16 cellular contexts compared by ENCODE assay signal in genomic region chr2:3598912-3599854, GRCh38. TPM values are rescaled to one million over a fixed set of nuclear protein-coding genes. Genes with fewer than 3 reads are reported as not detected.
A peak's percentile ranks its signal among the peaks of the same experiment; 100 is the strongest.
DNase-seq lines count a peak whose midpoint lies in the region; ATAC-seq, FAIRE-seq and TF ChIP-seq lines count a peak whose summit lies in the region.
"Had no signal": no experiment of that assay in that cellular context is flagged by ENCODE, and none has a peak within 500 bp of the region (broad histone marks: within the 10 kb centered on the region; RNA-seq: fewer than 3 reads in every experiment).

No MANE protein-coding gene starts in this region.

- BruUV-seq in HepG2 (replicated peaks; lab: Mats Ljungman, UMichigan) = no TSS peak

- TF ChIP-seq EP300 in HepG2 (IDR thresholded peaks at IDR 0.05; ENCODE audit: low read depth in 2 of 2, low read length in 2 of 2) (no peak), HepG2 (CRISPR knock-in tag; IDR thresholded peaks at IDR 0.05; ENCODE audit: borderline replicate concordance) (no peak)

- H3K79me2 ChIP-seq in HepG2 (ENCODE audit: insufficient read depth, low read length) (no peaks in the 10 kb centered on the region), neural progenitor cell (ENCODE audit: low read depth) (no peaks in the 10 kb centered on the region)

- peaks cover 8 to 42% (median 22%) of the 10 kb centered on the region in 10 experiments; a peak in 18 of 20 replicates for H3K4me1 ChIP-seq in BLaER1 treated with 17β-estradiol and CSF1 and Interleukin-3, amounts not matched to agents 10 nM and 100 nM
- H3K4me1 ChIP-seq in HepG2 (ENCODE audit: insufficient read depth, low read length) = peaks cover 55% of the 10 kb centered on the region
- no peaks in the 10 kb centered on the region for H3K4me1 ChIP-seq in gastrocnemius medialis
- no peaks in the 10 kb centered on the region for H3K4me1 ChIP-seq in neural progenitor cell

- POLR2A ChIA-PET in HepG2 (lab: Yijun Ruan, JAX) = interaction anchor here (1.2 to 2.0 kb wide), 2 partner anchors 16 to 41 kb away, joined by 3 to 7 read pairs; partner anchors contain the start of gene RNASEH1

- intact Hi-C loops in HepG2 (cut with micrococcal nuclease; ENCODE audit: unreplicated experiment) = no loop called here
- intact Hi-C loops in gastrocnemius medialis (cut with DNase I; ENCODE audit: low total_unique reads) = loop anchor here (10.0 kb wide), 1 partner anchor 56 kb away; the partner anchor contains the start of gene ALLC

- H3K27ac ChIP-seq in BLaER1 treated with 17β-estradiol and CSF1 and Interleukin-3, amounts not matched to agents 10 nM and 100 nM = 0 out of 22 replicates have a peak overlapping the region, but pooled peaks of 1 of the 11 experiments have one; percentile 12
- H3K27ac ChIP-seq in HepG2 (ENCODE audit: extremely low read length, insufficient read depth, low read length) (no peak overlapping the region), gastrocnemius medialis (no peak overlapping the region), neural progenitor cell (no peak overlapping the region)

- TF ChIP-seq CTCF in HepG2 (CRISPR knock-in tag; IDR thresholded peaks at IDR 0.05) = no peak
- TF ChIP-seq CTCF in gastrocnemius medialis (IDR thresholded peaks at IDR 0.05 in 4 of 5, conservative IDR thresholded peaks at IDR 0.05 in 1 of 5) = no peak
- TF ChIP-seq CTCF in neural progenitor cell (IDR thresholded peaks at IDR 0.05) = no peak

- no peak overlapping the region for H3K9ac ChIP-seq in BLaER1 treated with 17β-estradiol and CSF1 and Interleukin-3, amounts not matched to agents 10 nM and 100 nM
- H3K9ac ChIP-seq in HepG2 (ENCODE audit: insufficient read depth, low read depth, low read length) (no peak overlapping the region), neural progenitor cell (no peak overlapping the region)

- peaks cover 12% of the 10 kb centered on the region for H3K27me3 Mint-ChIP-seq in neural progenitor cell (ENCODE audit: insufficient read depth, low read depth)

- H3K4me1 Mint-ChIP-seq in neural progenitor cell = peaks cover 26% of the 10 kb centered on the region

- no peak for ATAC-seq in HepG2
- no peak for ATAC-seq in gastrocnemius medialis

- no peak overlapping the region; a peak in 1 of 20 replicates for H3K4me3 ChIP-seq in BLaER1 treated with 17β-estradiol and CSF1 and Interleukin-3, amounts not matched to agents 10 nM and 100 nM
- H3K4me3 ChIP-seq in HepG2 (replicated peaks in 1 of 3; ENCODE audit: insufficient read depth in 1 of 3, low read depth in 2 of 3, low read length in 3 of 3) = 0 out of 6 replicates have a peak overlapping the region, but pooled peaks of 1 of the 3 experiments have one; percentile 53
- H3K4me3 ChIP-seq in gastrocnemius medialis = no peak overlapping the region
- no peak overlapping the region for H3K4me3 ChIP-seq in neural progenitor cell

- no peaks in the 10 kb centered on the region for H3K36me3 Mint-ChIP-seq in neural progenitor cell
- H3K36me3 Mint-ChIP-seq: CD14-positive monocyte had no signal

- no peak overlapping the region for H3K27ac Mint-ChIP-seq in neural progenitor cell
- H3K27ac Mint-ChIP-seq: CD14-positive monocyte had no signal

- CTCF ChIA-PET in HepG2 (lab: Yijun Ruan, JAX; ENCODE audit: low intra/inter-chr PET ratio, low total read pairs) = no interaction called here

- no peak for TF ChIP-seq POLR2A in HepG2 (IDR thresholded peaks at IDR 0.05; ENCODE audit: insufficient read depth in 1 of 2, low read depth in 2 of 2, low read length in 2 of 2)
- TF ChIP-seq POLR2A in gastrocnemius medialis (IDR thresholded peaks at IDR 0.05) = no peak

- FAIRE-seq in HepG2 (lab: Jason Lieb, UNC) = peak; percentile 42
- FAIRE-seq: H54, RCC 7860 had no signal

- in situ Hi-C loops in KBM-7 (cut with MboI; ENCODE audit: low pct_unique_long_range_greater_than_20kb, low sequenced_read_pairs) (no loop called here), HepG2 (cut with HindIII; ENCODE audit: extremely low pct_ligation_motif_present, low pct_unique_long_range_greater_than_20kb) (no loop called here), gastrocnemius medialis (cut with MboI; ENCODE audit: low sequenced_read_pairs in 4 of 4) (no loop called here)

- peaks cover 0 to 12% (median 0%) of the 10 kb centered on the region in 11 experiments; a peak in 4 of 22 replicates for H3K36me3 ChIP-seq in BLaER1 treated with 17β-estradiol and CSF1 and Interleukin-3, amounts not matched to agents 10 nM and 100 nM
- H3K36me3 ChIP-seq in HepG2 (replicated peaks in 1 of 2; ENCODE audit: control insufficient read depth in 1 of 2, insufficient read depth in 2 of 2, low read length in 2 of 2) = no peaks in the 10 kb centered on the region
- H3K36me3 ChIP-seq in gastrocnemius medialis = no peaks in the 10 kb centered on the region
- no peaks in the 10 kb centered on the region for H3K36me3 ChIP-seq in neural progenitor cell

- peaks cover 2% of the 10 kb centered on the region for H3K9me3 Mint-ChIP-seq in neural progenitor cell

- no peak overlapping the region for H3K4me3 Mint-ChIP-seq in neural progenitor cell

- H3F3A ChIP-seq in neural progenitor cell (ENCODE audit: low read depth) = no peaks in the 10 kb centered on the region

- H3K9me3 ChIP-seq in BLaER1 treated with 17β-estradiol and CSF1 and Interleukin-3, amounts not matched to agents 10 nM and 100 nM (replicated peaks in 1 of 11) = 0 out of 22 replicates have a peak, but pooled peaks cover 0 to 7% (median 0%) of the 10 kb centered on the region in 11 experiments
- no peaks in the 10 kb centered on the region for H3K9me3 ChIP-seq in HepG2 (ENCODE audit: low read length)
- H3K9me3 ChIP-seq in gastrocnemius medialis = no peaks in the 10 kb centered on the region
- H3K9me3 ChIP-seq in neural progenitor cell (ENCODE audit: low read depth) = no peaks in the 10 kb centered on the region

- peaks cover 0 to 3% (median 0%) of the 10 kb centered on the region in 11 experiments; a peak in 2 of 22 replicates for H4K20me1 ChIP-seq in BLaER1 treated with 17β-estradiol and CSF1 and Interleukin-3, amounts not matched to agents 10 nM and 100 nM
- H4K20me1 ChIP-seq in HepG2 (ENCODE audit: insufficient read depth, low read length) (no peaks in the 10 kb centered on the region), neural progenitor cell (ENCODE audit: low read depth) (no peaks in the 10 kb centered on the region)

- H3K4me2 ChIP-seq in BLaER1 treated with 17β-estradiol and CSF1 and Interleukin-3, amounts not matched to agents 10 nM and 100 nM = peak overlapping the region in 9 of 11 experiments; percentile 22 to 75 (median 64); a peak in 15 of 22 replicates
- H3K4me2 ChIP-seq in HepG2 (ENCODE audit: low read depth, low read length) (peak overlapping the region; percentile 65), neural progenitor cell (no peak overlapping the region)

- 72% methylated on average over 22 of the region's 22 CpGs for WGBS in HepG2 (ENCODE audit: low lambda C conversion rate)

- no peak overlapping the region for H2AFZ ChIP-seq in HepG2 (ENCODE audit: low read length)
- no peak overlapping the region for H2AFZ ChIP-seq in neural progenitor cell (replicated peaks)

- H3K27me3 ChIP-seq in BLaER1 treated with 17β-estradiol and CSF1 and Interleukin-3, amounts not matched to agents 10 nM and 100 nM = no peaks in the 10 kb centered on the region
- H3K27me3 ChIP-seq in HepG2 (ENCODE audit: control insufficient read depth in 1 of 2, insufficient read depth in 2 of 2, low read length in 2 of 2) = no peaks in the 10 kb centered on the region; a peak in 1 of 5 replicates
- peaks cover 0 to 2% (median 0%) of the 10 kb centered on the region in 3 donors for H3K27me3 ChIP-seq in gastrocnemius medialis
- H3K27me3 ChIP-seq in neural progenitor cell = peaks cover 14% of the 10 kb centered on the region

- TF ChIP-seq RAD21 in HepG2 (CRISPR knock-in tag; IDR thresholded peaks at IDR 0.05) = no peak

- DNase-seq in KBM-7 (peak; percentile 28), SKM-1 treated with dmso at 0.1 percent for 144 hours (lab: John Stamatoyannopoulos, UW; ENCODE audit: unreplicated experiment) (peak; percentile 27), HepG2 (ENCODE audit: low spot score) (no peak), NCI-H2029 treated with DMSO at 0.1 percent for 48 hours (lab: John Stamatoyannopoulos, UW) (no peak), gastrocnemius medialis (no peak), globus pallidus (ENCODE audit: low spot score) (no peak), neural progenitor cell (ENCODE audit: low spot score) (no peak)
- DNase-seq: COR-L47, NCI-H1105, NCI-H1694 treated with DMSO at 0.1 percent for 48 hours, NCI-H446, SHP77 treated with DMSO at 0.1 percent for 48 hours had no signal

RNA-seq across cellular contexts. Expression of gene COLEC11, which starts 4.3 kb away (rescaled TPM):
- total RNA-seq in HepG2 (2016; rRNA removed; fragmentation: Illumina TruSeq; extraction: Trizol) (2.5 and 3.0 TPM in 2 replicates), gastrocnemius medialis (under 1 TPM in 2 of 4 donors, not detected in 2; 0.29 to 0.36 TPM), neural progenitor cell (ENCODE audit: low replicate concordance) (not detected in 2 replicates)
- 1.2 and 1.9 TPM in 2 replicates for total RNA-seq in HepG2 (2016; cell fraction: cytosol; rRNA removed; fragmentation: Illumina TruSeq; extraction: Trizol; ENCODE audit: low read depth)
- 2.5 and 3.0 TPM in 2 replicates for total RNA-seq in HepG2 (2016; cell fraction: insoluble cytoplasmic fraction; rRNA removed; fragmentation: Illumina TruSeq; extraction: Trizol)
- 2.2 and 2.3 TPM in 2 replicates for total RNA-seq in HepG2 (2016; cell fraction: membrane; rRNA removed; fragmentation: Illumina TruSeq; extraction: Trizol)
- total RNA-seq in HepG2 (2016; cell fraction: nucleus; rRNA removed; fragmentation: Illumina TruSeq; extraction: Trizol) = 2.7 and 3.4 TPM in 2 replicates
- 1.5 and 2.6 TPM in 2 replicates for polyA plus RNA-seq in HepG2 (2011; rRNA removed)
- polyA plus RNA-seq in HepG2 (2011; cell fraction: cytosol; rRNA removed) = 2.8 TPM in 2 replicates
- 4.0 and 4.6 TPM in 2 replicates for polyA plus RNA-seq in HepG2 (2011; cell fraction: nucleus; rRNA removed)
- polyA plus RNA-seq in HepG2 (2012) = 1.6 and 1.9 TPM in 2 replicates
- 0.71 and 0.78 TPM in 2 replicates for polyA plus RNA-seq in HepG2 (2016; cell fraction: cytosol; fragmentation: Illumina TruSeq; extraction: Trizol; ENCODE audit: low read depth)
- 2.0 and 3.6 TPM in 2 replicates for polyA plus RNA-seq in HepG2 (2016; cell fraction: insoluble cytoplasmic fraction; fragmentation: Illumina TruSeq; extraction: Trizol; ENCODE audit: low read depth)
- 1.5 TPM in 2 replicates for polyA plus RNA-seq in HepG2 (2016; cell fraction: membrane; fragmentation: Illumina TruSeq; extraction: Trizol; ENCODE audit: low read depth)
- polyA plus RNA-seq in HepG2 (2016; cell fraction: nucleus; fragmentation: Illumina TruSeq; extraction: Trizol; ENCODE audit: insufficient read depth, low read depth) = 5.0 and 5.6 TPM in 2 replicates
- polyA minus RNA-seq in HepG2 (2011; rRNA and poly(A)+ RNA removed; ENCODE audit: low replicate concordance) = 1.8 TPM in 1 of 2 replicates, not detected in the other
- 0.69 and 1.3 TPM in 2 replicates for polyA minus RNA-seq in HepG2 (2011; cell fraction: cytosol; rRNA and poly(A)+ RNA removed)
- polyA minus RNA-seq in HepG2 (2011; cell fraction: nucleus; rRNA and poly(A)+ RNA removed) = 2.6 and 2.8 TPM in 2 replicates
- polyA plus RNA-seq: CD14-positive monocyte had no signal

RNA-seq across cellular contexts. Expression of gene RPS7, which starts 24.1 kb away (rescaled TPM):
- 3,686 and 4,415 TPM in 2 replicates for total RNA-seq in HepG2 (2016; rRNA removed; fragmentation: Illumina TruSeq; extraction: Trizol)
- total RNA-seq in HepG2 (2016; cell fraction: cytosol; rRNA removed; fragmentation: Illumina TruSeq; extraction: Trizol; ENCODE audit: low read depth) = 5,456 and 6,100 TPM in 2 replicates
- 3,753 and 4,559 TPM in 2 replicates for total RNA-seq in HepG2 (2016; cell fraction: insoluble cytoplasmic fraction; rRNA removed; fragmentation: Illumina TruSeq; extraction: Trizol)
- total RNA-seq in HepG2 (2016; cell fraction: membrane; rRNA removed; fragmentation: Illumina TruSeq; extraction: Trizol) = 7,013 and 7,026 TPM in 2 replicates
- 1,357 and 1,550 TPM in 2 replicates for total RNA-seq in HepG2 (2016; cell fraction: nucleus; rRNA removed; fragmentation: Illumina TruSeq; extraction: Trizol)
- 3,283 and 4,040 TPM in 2 replicates for polyA plus RNA-seq in HepG2 (2011; rRNA removed)
- 3,092 and 3,668 TPM in 2 replicates for polyA plus RNA-seq in HepG2 (2011; cell fraction: cytosol; rRNA removed)
- 687 and 772 TPM in 2 replicates for polyA plus RNA-seq in HepG2 (2011; cell fraction: nucleus; rRNA removed)
- 3,723 and 4,459 TPM in 2 replicates for polyA plus RNA-seq in HepG2 (2012)
- polyA plus RNA-seq in HepG2 (2016; cell fraction: cytosol; fragmentation: Illumina TruSeq; extraction: Trizol; ENCODE audit: low read depth) = 5,030 and 5,352 TPM in 2 replicates
- polyA plus RNA-seq in HepG2 (2016; cell fraction: insoluble cytoplasmic fraction; fragmentation: Illumina TruSeq; extraction: Trizol; ENCODE audit: low read depth) = 4,110 and 4,812 TPM in 2 replicates
- polyA plus RNA-seq in HepG2 (2016; cell fraction: membrane; fragmentation: Illumina TruSeq; extraction: Trizol; ENCODE audit: low read depth) = 6,339 and 6,476 TPM in 2 replicates
- polyA plus RNA-seq in HepG2 (2016; cell fraction: nucleus; fragmentation: Illumina TruSeq; extraction: Trizol; ENCODE audit: insufficient read depth, low read depth) = 2,377 and 2,486 TPM in 2 replicates
- 217 and 248 TPM in 2 replicates for polyA minus RNA-seq in HepG2 (2011; rRNA and poly(A)+ RNA removed; ENCODE audit: low replicate concordance)
- polyA minus RNA-seq in HepG2 (2011; cell fraction: cytosol; rRNA and poly(A)+ RNA removed) = 598 and 688 TPM in 2 replicates
- polyA minus RNA-seq in HepG2 (2011; cell fraction: nucleus; rRNA and poly(A)+ RNA removed) = 243 and 285 TPM in 2 replicates
- total RNA-seq in gastrocnemius medialis = 1,000 to 10,000 TPM; 1,367 to 1,677 (median 1,461) TPM
- total RNA-seq in neural progenitor cell (ENCODE audit: low replicate concordance) = 5,433 and 5,441 TPM in 2 replicates

RNA-seq across cellular contexts. Expression of gene RNASEH1, which starts 41.0 kb away (rescaled TPM):
- total RNA-seq in HepG2 (2016; rRNA removed; fragmentation: Illumina TruSeq; extraction: Trizol) (57.2 and 57.4 TPM in 2 replicates), gastrocnemius medialis (10 to 100 TPM; 20.6 to 27.4 (median 23.6) TPM), neural progenitor cell (ENCODE audit: low replicate concordance) (26.8 and 28.2 TPM in 2 replicates)
- 73.8 and 75.1 TPM in 2 replicates for total RNA-seq in HepG2 (2016; cell fraction: cytosol; rRNA removed; fragmentation: Illumina TruSeq; extraction: Trizol; ENCODE audit: low read depth)
- 56.9 and 57.3 TPM in 2 replicates for total RNA-seq in HepG2 (2016; cell fraction: insoluble cytoplasmic fraction; rRNA removed; fragmentation: Illumina TruSeq; extraction: Trizol)
- total RNA-seq in HepG2 (2016; cell fraction: membrane; rRNA removed; fragmentation: Illumina TruSeq; extraction: Trizol) = 90.4 and 92.3 TPM in 2 replicates
- total RNA-seq in HepG2 (2016; cell fraction: nucleus; rRNA removed; fragmentation: Illumina TruSeq; extraction: Trizol) = 37.2 and 39.3 TPM in 2 replicates
- polyA plus RNA-seq in HepG2 (2011; rRNA removed) = 12.7 and 14.5 TPM in 2 replicates
- 12.8 and 14.0 TPM in 2 replicates for polyA plus RNA-seq in HepG2 (2011; cell fraction: cytosol; rRNA removed)
- 10.4 and 11.6 TPM in 2 replicates for polyA plus RNA-seq in HepG2 (2011; cell fraction: nucleus; rRNA removed)
- polyA plus RNA-seq in HepG2 (2012) = 21.0 and 21.2 TPM in 2 replicates
- 75.3 and 82.0 TPM in 2 replicates for polyA plus RNA-seq in HepG2 (2016; cell fraction: cytosol; fragmentation: Illumina TruSeq; extraction: Trizol; ENCODE audit: low read depth)
- polyA plus RNA-seq in HepG2 (2016; cell fraction: insoluble cytoplasmic fraction; fragmentation: Illumina TruSeq; extraction: Trizol; ENCODE audit: low read depth) = 46.3 and 47.8 TPM in 2 replicates
- polyA plus RNA-seq in HepG2 (2016; cell fraction: membrane; fragmentation: Illumina TruSeq; extraction: Trizol; ENCODE audit: low read depth) = 68.9 and 69.5 TPM in 2 replicates
- 43.7 and 45.2 TPM in 2 replicates for polyA plus RNA-seq in HepG2 (2016; cell fraction: nucleus; fragmentation: Illumina TruSeq; extraction: Trizol; ENCODE audit: insufficient read depth, low read depth)
- polyA minus RNA-seq in HepG2 (2011; rRNA and poly(A)+ RNA removed; ENCODE audit: low replicate concordance) = 10.4 and 15.6 TPM in 2 replicates
- polyA minus RNA-seq in HepG2 (2011; cell fraction: cytosol; rRNA and poly(A)+ RNA removed) = 11.1 and 12.0 TPM in 2 replicates
- 17.3 and 19.1 TPM in 2 replicates for polyA minus RNA-seq in HepG2 (2011; cell fraction: nucleus; rRNA and poly(A)+ RNA removed)

RNA-seq across cellular contexts. Expression of gene ALLC, which starts 58.8 kb away (rescaled TPM):
- total RNA-seq in HepG2 (2016; rRNA removed; fragmentation: Illumina TruSeq; extraction: Trizol) (0.11 TPM in 1 of 2 replicates, not detected in the other), gastrocnemius medialis (not detected), neural progenitor cell (ENCODE audit: low replicate concordance) (not detected in 2 replicates)
- 0.20 TPM in 1 of 2 replicates, not detected in the other for total RNA-seq in HepG2 (2016; cell fraction: cytosol; rRNA removed; fragmentation: Illumina TruSeq; extraction: Trizol; ENCODE audit: low read depth)
- total RNA-seq in HepG2 (2016; cell fraction: insoluble cytoplasmic fraction; rRNA removed; fragmentation: Illumina TruSeq; extraction: Trizol) = 0.19 TPM in 1 of 2 replicates, not detected in the other
- 0.14 TPM in 1 of 2 replicates, not detected in the other for total RNA-seq in HepG2 (2016; cell fraction: membrane; rRNA removed; fragmentation: Illumina TruSeq; extraction: Trizol)
- 0.25 and 0.43 TPM in 2 replicates for total RNA-seq in HepG2 (2016; cell fraction: nucleus; rRNA removed; fragmentation: Illumina TruSeq; extraction: Trizol)
- 0.04 and 0.08 TPM in 2 replicates for polyA plus RNA-seq in HepG2 (2011; rRNA removed)
- 0.03 TPM in 1 of 2 replicates, not detected in the other for polyA plus RNA-seq in HepG2 (2011; cell fraction: cytosol; rRNA removed)
- 0.07 and 0.16 TPM in 2 replicates for polyA plus RNA-seq in HepG2 (2011; cell fraction: nucleus; rRNA removed)
- polyA plus RNA-seq in HepG2 (2012) = not detected in 2 replicates
- not detected in 2 replicates for polyA plus RNA-seq in HepG2 (2016; cell fraction: cytosol; fragmentation: Illumina TruSeq; extraction: Trizol; ENCODE audit: low read depth)
- polyA plus RNA-seq in HepG2 (2016; cell fraction: insoluble cytoplasmic fraction; fragmentation: Illumina TruSeq; extraction: Trizol; ENCODE audit: low read depth) = 0.25 TPM in 1 of 2 replicates, not detected in the other
- 0.08 TPM in 1 of 2 replicates, not detected in the other for polyA plus RNA-seq in HepG2 (2016; cell fraction: membrane; fragmentation: Illumina TruSeq; extraction: Trizol; ENCODE audit: low read depth)
- 0.92 and 1.3 TPM in 2 replicates for polyA plus RNA-seq in HepG2 (2016; cell fraction: nucleus; fragmentation: Illumina TruSeq; extraction: Trizol; ENCODE audit: insufficient read depth, low read depth)
- not detected in 2 replicates for polyA minus RNA-seq in HepG2 (2011; rRNA and poly(A)+ RNA removed; ENCODE audit: low replicate concordance)
- polyA minus RNA-seq in HepG2 (2011; cell fraction: cytosol; rRNA and poly(A)+ RNA removed) = not detected in 2 replicates
- polyA minus RNA-seq in HepG2 (2011; cell fraction: nucleus; rRNA and poly(A)+ RNA removed) = 0.39 TPM in 1 of 2 replicates, not detected in the other
- polyA plus RNA-seq: CD14-positive monocyte had no signal

Comparison
In these comparisons a context has a peak if more than half of its experiments do, and no peak if none do; other contexts are left out.
1. DNase-seq: peak in KBM-7 (single experiment) and SKM-1 treated with dmso at 0.1 percent for 144 hours (single experiment); none in HepG2 (single experiment), NCI-H2029 treated with DMSO at 0.1 percent for 48 hours (single experiment), gastrocnemius medialis (0 of 2), globus pallidus (single experiment) and neural progenitor cell (single experiment).